Comparison of ENCODE assay signal across 8 cellular contexts in the genomic region with DNA sequence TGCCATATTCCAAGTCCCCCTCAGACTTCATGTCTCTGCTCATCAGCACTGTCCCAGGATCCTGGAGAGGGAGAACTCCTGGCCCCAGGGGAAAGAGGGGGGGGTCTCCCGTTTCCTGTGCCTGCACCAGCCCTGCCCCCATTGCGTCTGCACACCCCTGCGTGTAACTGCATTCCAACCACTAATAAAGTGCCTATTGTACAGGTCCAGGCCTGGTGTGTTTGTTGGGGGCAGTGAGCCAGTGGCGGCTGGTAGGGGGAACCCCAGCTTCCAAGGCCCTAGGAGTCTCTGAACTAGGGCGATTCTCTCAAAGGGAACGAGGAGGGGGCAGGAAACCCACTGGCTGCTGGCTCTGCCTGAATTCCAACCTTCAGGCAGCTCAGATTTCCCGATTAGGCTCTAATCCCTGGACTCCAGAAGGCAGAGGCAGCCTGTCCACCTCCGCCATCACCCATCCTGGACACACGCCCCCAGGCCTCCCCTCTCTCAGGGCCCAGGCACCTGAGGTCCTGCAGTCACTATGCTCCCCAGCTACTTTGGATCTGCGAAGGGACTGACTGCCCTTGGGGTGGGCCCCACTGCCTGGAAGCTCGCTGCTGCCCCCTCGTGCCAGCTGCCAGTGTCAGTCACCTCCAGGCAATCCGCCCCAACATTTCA. TPM values are rescaled to one million over a fixed set of nuclear protein-coding genes. Genes with fewer than 3 reads are reported as not detected.
DNase-seq lines count a peak whose midpoint lies in the region; ATAC-seq and TF ChIP-seq lines count a peak whose summit lies in the region.

No MANE protein-coding gene starts in this region.

- H3K27me3 ChIP-seq in SJCRH30 (no peaks in the 10 kb centered on the region), neuronal stem cell (ENCODE audit: control insufficient read depth in 3 of 3, insufficient read depth in 3 of 3, low read depth in 1 of 3, low read length in 3 of 3) (no peaks in the 10 kb centered on the region)

- H3K18ac ChIP-seq in neuronal stem cell (ENCODE audit: low read length), result peak overlapping the region; percentile 24

- no peak overlapping the region for H4K91ac ChIP-seq in neuronal stem cell (ENCODE audit: low read depth, low read length, poor library complexity)

- H3K4me1 ChIP-seq in SJCRH30 (peaks cover 24% of the 10 kb centered on the region), neuronal stem cell (ENCODE audit: control insufficient read depth in 2 of 2, insufficient read depth in 1 of 2, low read depth in 1 of 2, low read length in 2 of 2) (peaks cover 10 to 17% of the 10 kb centered on the region in 2 donors)

- no peak overlapping the region for H4K8ac ChIP-seq in neuronal stem cell (ENCODE audit: low read depth, low read length)

- no CpG with 5 or more reads among the region's 13 CpGs for WGBS in neuronal stem cell (ENCODE audit: extremely low coverage in 2 of 2, insufficient read length in 2 of 2, insufficient replicate concordance in 1 of 2), 2 donors

- H3K79me1 ChIP-seq in neuronal stem cell (ENCODE audit: low read depth, low read length), result no peaks in the 10 kb centered on the region

- peak; percentile 92 for TF ChIP-seq CTCF in LNCAP (IDR thresholded peaks at IDR 0.05)

- H3K9me3 ChIP-seq in SJCRH30 (replicated peaks) (no peaks in the 10 kb centered on the region), neuronal stem cell (replicated peaks in 1 of 2; ENCODE audit: control insufficient read depth in 2 of 2, insufficient read depth in 1 of 2, low read depth in 1 of 2, low read length in 2 of 2) (no peaks in the 10 kb centered on the region)

- DNase-seq in DMS53 (lab: John Stamatoyannopoulos, UW) (peak; percentile 86), SJCRH30 (peak; percentile 90 to 93), fibroblast of the conjunctiva (ENCODE audit: low read depth) (peak; percentile 57), neuronal stem cell (ENCODE audit: low spot score) (peak; percentile 71), stromal cell of bone marrow (ENCODE audit: low read depth) (peak; percentile 43)
- peak; percentile 94 for DNase-seq in activated effector memory CD4-positive, alpha-beta T cell treated with anti-CD3 and anti-CD28 coated beads, Interleukin-2, amount 50 U/mL, for 16 hours

- H3K4ac ChIP-seq in neuronal stem cell (ENCODE audit: low read length), result no peak overlapping the region

- H3K9ac ChIP-seq in neuronal stem cell (ENCODE audit: low read depth, low read length, poor library complexity), result peak overlapping the region; percentile 72

- H3K4me2 ChIP-seq in neuronal stem cell (ENCODE audit: insufficient read depth, low read length, poor library complexity, severe bottlenecking), result no peak overlapping the region

- H3K4me3 ChIP-seq in SJCRH30, result no peak overlapping the region
- H3K4me3 ChIP-seq in neuronal stem cell (ENCODE audit: low read length in 2 of 2), result no peak overlapping the region

- H3K27ac ChIP-seq in SJCRH30 (peak overlapping the region; percentile 72), neuronal stem cell (replicated peaks; ENCODE audit: low read length) (peak overlapping the region; percentile 68)

- no peak overlapping the region for H2BK120ac ChIP-seq in neuronal stem cell (ENCODE audit: low read depth, low read length)

- H2AFZ ChIP-seq in neuronal stem cell (ENCODE audit: low read length), result no peak overlapping the region

- no peak overlapping the region for H3K23ac ChIP-seq in neuronal stem cell (ENCODE audit: low read depth, low read length, poor library complexity)

- no peak overlapping the region for H2BK12ac ChIP-seq in neuronal stem cell (ENCODE audit: low read length)

- peak overlapping the region; percentile 25 for H3K14ac ChIP-seq in neuronal stem cell (ENCODE audit: low read length)

- H2BK15ac ChIP-seq in neuronal stem cell (ENCODE audit: low read length), result no peak overlapping the region

- H2AK5ac ChIP-seq in neuronal stem cell (ENCODE audit: low read depth, low read length), result peak overlapping the region; percentile 11

- peaks cover 21% of the 10 kb centered on the region for H3K36me3 ChIP-seq in SJCRH30
- H3K36me3 ChIP-seq in neuronal stem cell (replicated peaks in 1 of 2; ENCODE audit: control insufficient read depth in 2 of 2, insufficient read depth in 2 of 2, low read length in 2 of 2), result peaks cover 16 to 52% of the 10 kb centered on the region in 2 donors

- no peak for ATAC-seq in GM21390 (IDR thresholded peaks at IDR 0.05; ENCODE audit: unreplicated experiment)

- peak overlapping the region; percentile 49 for H2BK5ac ChIP-seq in neuronal stem cell (ENCODE audit: low read length)

RNA-seq across cellular contexts. Expression of gene ILF3, which starts 9.7 kb away (rescaled TPM):
- 277 and 302 TPM in 2 replicates for total RNA-seq in SJCRH30 (2014; rRNA removed; shearing (Covaris generic))
- 416 TPM for polyA plus RNA-seq in neuronal stem cell (2013, experiment 1 of 2)
- polyA plus RNA-seq in neuronal stem cell (2013, experiment 2 of 2), result 418 TPM

RNA-seq across cellular contexts. Expression of gene SLC44A2, which starts 19.1 kb away (rescaled TPM):
- 70.3 and 73.5 TPM in 2 replicates for total RNA-seq in SJCRH30 (2014; rRNA removed; shearing (Covaris generic))
- 86.1 TPM for polyA plus RNA-seq in neuronal stem cell (2013, experiment 1 of 2)
- polyA plus RNA-seq in neuronal stem cell (2013, experiment 2 of 2), result 84.2 TPM

RNA-seq across cellular contexts. Expression of gene QTRT1, which starts 56.8 kb away (rescaled TPM):
- total RNA-seq in SJCRH30 (2014; rRNA removed; shearing (Covaris generic)), result 13.2 and 14.6 TPM in 2 replicates
- 17.9 TPM for polyA plus RNA-seq in neuronal stem cell (2013, experiment 1 of 2)
- polyA plus RNA-seq in neuronal stem cell (2013, experiment 2 of 2), result 16.9 TPM

RNA-seq across cellular contexts. Expression of gene AP1M2, which starts 57.4 kb away (rescaled TPM):
- 0.35 and 0.40 TPM in 2 replicates for total RNA-seq in SJCRH30 (2014; rRNA removed; shearing (Covaris generic))
- 0.29 TPM for polyA plus RNA-seq in neuronal stem cell (2013, experiment 1 of 2)
- 0.25 TPM for polyA plus RNA-seq in neuronal stem cell (2013, experiment 2 of 2)

Comparison
In these comparisons a context has a peak if more than half of its experiments do, and no peak if none do; other contexts are left out.
1. DNase-seq: peak in every context shown above with its lines; median percentile 94 in activated effector memory CD4-positive, alpha-beta T cell treated with anti-CD3 and anti-CD28 coated beads, Interleukin-2, amount 50 U/mL, for 16 hours; 92 in SJCRH30; 86 in DMS53; 71 in neuronal stem cell; 57 in fibroblast of the conjunctiva; 43 in stromal cell of bone marrow.